ENCODE assay signal across 16 cellular contexts in genomic region chr2:47438084-47438483, GRCh38. TPM values are rescaled to one million over a fixed set of nuclear protein-coding genes. Genes with fewer than 3 reads are reported as not detected.
DNase-seq lines count a peak whose midpoint lies in the region; ATAC-seq, FAIRE-seq and TF ChIP-seq lines count a peak whose summit lies in the region.
"Had no signal": no experiment of that assay in that cellular context is flagged by ENCODE, and none has a peak within 500 bp of the region (broad histone marks: within the 10 kb centered on the region; RNA-seq: fewer than 3 reads in every experiment).

No MANE protein-coding gene starts in this region.

- H2BK5ac ChIP-seq in mesenchymal stem cell (ENCODE audit: low read depth, low read length, poor library complexity, severe bottlenecking): no peak overlapping the region

- intact Hi-C loops in HepG2 (cut with micrococcal nuclease; ENCODE audit: unreplicated experiment): no loop called here
- intact Hi-C loops in right lobe of liver (cut with DNase I): no loop called here

- POLR2A ChIA-PET in HepG2 (lab: Yijun Ruan, JAX): no interaction called here

- H3K14ac ChIP-seq in mesenchymal stem cell (ENCODE audit: low read length in 2 of 2): no peak overlapping the region

- H3K27me3 ChIP-seq in HepG2 (ENCODE audit: control insufficient read depth in 1 of 2, insufficient read depth in 2 of 2, low read length in 2 of 2) (no peaks in the 10 kb centered on the region), right lobe of liver (no peaks in the 10 kb centered on the region), OCI-LY1 (ENCODE audit: insufficient read depth, low read length) (no peaks in the 10 kb centered on the region), mesenchymal stem cell (ENCODE audit: control insufficient read depth in 1 of 2, insufficient read depth in 1 of 2, low read length in 2 of 2) (no peaks in the 10 kb centered on the region)

- H2BK12ac ChIP-seq in mesenchymal stem cell (ENCODE audit: low read length in 2 of 2): no peak overlapping the region

- FAIRE-seq in HepG2 (lab: Jason Lieb, UNC): peak; percentile 49

- no peaks in the 10 kb centered on the region for H3K9me2 ChIP-seq in OCI-LY1 (ENCODE audit: low read depth, low read length)

- CTCF ChIA-PET in HepG2 (lab: Yijun Ruan, JAX; ENCODE audit: low intra/inter-chr PET ratio, low total read pairs): interaction anchor here (1.6 kb wide), 1 partner anchor 330 kb away, joined by 12 read pairs; no protein-coding TSS in a partner anchor

- peaks cover 16% of the 10 kb centered on the region for H3K79me1 ChIP-seq in mesenchymal stem cell (replicated peaks; ENCODE audit: low read length, poor library complexity, severe bottlenecking)

- no peak overlapping the region for H2AFZ ChIP-seq in HepG2 (ENCODE audit: low read length)
- no peak overlapping the region for H2AFZ ChIP-seq in OCI-LY1 (ENCODE audit: low read length)
- H2AFZ ChIP-seq in mesenchymal stem cell (ENCODE audit: low read depth, low read length): no peak overlapping the region

- H3K4me3 ChIP-seq in HepG2 (replicated peaks in 1 of 3; ENCODE audit: insufficient read depth in 1 of 3, low read depth in 2 of 3, low read length in 3 of 3): no peak overlapping the region
- H3K4me3 ChIP-seq in right lobe of liver: no peak overlapping the region
- no peak overlapping the region for H3K4me3 ChIP-seq in OCI-LY1 (ENCODE audit: low read depth, low read length, poor library complexity, severe bottlenecking)
- H3K4me3 ChIP-seq in mesenchymal stem cell (ENCODE audit: insufficient read depth in 1 of 2, low read depth in 1 of 2, low read length in 2 of 2): no peak overlapping the region
- H3K4me3 ChIP-seq: GM12878 had no signal

- TF ChIP-seq POLR2A in HepG2 (IDR thresholded peaks at IDR 0.05; ENCODE audit: insufficient read depth in 1 of 2, low read depth in 2 of 2, low read length in 2 of 2) (no peak), right lobe of liver (IDR thresholded peaks at IDR 0.05) (no peak)

- H3K9me3 Mint-ChIP-seq in activated T-cell treated with anti-CD3 and anti-CD28 coated beads, Interleukin-2, amount 50 U/mL, for 72 hours: no peaks in the 10 kb centered on the region
- H3K9me3 Mint-ChIP-seq: CD4-positive, alpha-beta T cell had no signal

- DNase-seq in HepG2 (ENCODE audit: low spot score) (no peak), right lobe of liver (no peak), mesenchymal stem cell (no peak), GM19238 (ENCODE audit: insufficient read length, low spot score) (no peak)
- no peak for DNase-seq in activated T-cell treated with anti-CD3 and anti-CD28 coated beads, Interleukin-2, amount 50 U/mL, for 72 hours
- DNase-seq: ACHN; Calu3; CD4-positive, alpha-beta T cell; DMS 273 treated with DMSO at 0.1 percent for 48 hours; IMR-90; KBM-7 had no signal

- peak overlapping the region; percentile 50 for H4K91ac ChIP-seq in mesenchymal stem cell (ENCODE audit: low read length)

- H3K9me3 ChIP-seq in HepG2 (ENCODE audit: low read length) (no peaks in the 10 kb centered on the region), right lobe of liver (no peaks in the 10 kb centered on the region), OCI-LY1 (ENCODE audit: low read length) (no peaks in the 10 kb centered on the region), mesenchymal stem cell (ENCODE audit: control insufficient read depth, low read length) (no peaks in the 10 kb centered on the region)

- H3K27ac Mint-ChIP-seq in activated T-cell treated with anti-CD3 and anti-CD28 coated beads, Interleukin-2, amount 50 U/mL, for 72 hours: no peak overlapping the region
- H3K27ac Mint-ChIP-seq: CD4-positive, alpha-beta T cell had no signal

- H3K27ac ChIP-seq in HepG2 (ENCODE audit: extremely low read length, insufficient read depth, low read length) (no peak overlapping the region), right lobe of liver (no peak overlapping the region), OCI-LY1 (ENCODE audit: low read depth, low read length, poor library complexity, severe bottlenecking) (peak overlapping the region; percentile 2), mesenchymal stem cell (ENCODE audit: low read length, poor library complexity, severe bottlenecking) (no peak overlapping the region)
- H3K27ac ChIP-seq: HL-60 had no signal

- in situ Hi-C loops in HepG2 (cut with HindIII; ENCODE audit: extremely low pct_ligation_motif_present, low pct_unique_long_range_greater_than_20kb): loop anchor here (5.0 kb wide), 1 partner anchor 329 kb away; no protein-coding TSS in a partner anchor

- H3K36me3 ChIP-seq in HepG2 (replicated peaks in 1 of 2; ENCODE audit: control insufficient read depth in 1 of 2, insufficient read depth in 2 of 2, low read length in 2 of 2) (peaks cover 7 to 17% of the 10 kb centered on the region in 2 experiments), right lobe of liver (no peaks in the 10 kb centered on the region), OCI-LY1 (ENCODE audit: insufficient read depth, low read length) (peaks cover 63% of the 10 kb centered on the region), mesenchymal stem cell (ENCODE audit: control insufficient read depth in 1 of 2, insufficient read depth in 2 of 2, low read depth in 1 of 2, low read length in 2 of 2) (peaks cover 0 to 4% of the 10 kb centered on the region in 2 experiments)

- no peak overlapping the region for H3K9ac ChIP-seq in HepG2 (ENCODE audit: insufficient read depth, low read depth, low read length)
- H3K9ac ChIP-seq in OCI-LY1 (ENCODE audit: low read length): no peak overlapping the region
- H3K9ac ChIP-seq in mesenchymal stem cell (ENCODE audit: low read length): no peak overlapping the region

- BruUV-seq in HepG2 (replicated peaks; lab: Mats Ljungman, UMichigan): no TSS peak

- no peaks in the 10 kb centered on the region for H3K27me3 Mint-ChIP-seq in activated T-cell treated with anti-CD3 and anti-CD28 coated beads, Interleukin-2, amount 50 U/mL, for 72 hours (ENCODE audit: low read depth)
- H3K27me3 Mint-ChIP-seq: CD4-positive, alpha-beta T cell had no signal

- no peak overlapping the region for H3K23ac ChIP-seq in mesenchymal stem cell (ENCODE audit: low read length in 2 of 2)

- H3K36me3 Mint-ChIP-seq in activated T-cell treated with anti-CD3 and anti-CD28 coated beads, Interleukin-2, amount 50 U/mL, for 72 hours (ENCODE audit: insufficient read depth in 2 of 2): peaks cover 0 to 7% of the 10 kb centered on the region in 2 donors

- H4K20me1 ChIP-seq in HepG2 (ENCODE audit: insufficient read depth, low read length) (no peaks in the 10 kb centered on the region), OCI-LY1 (ENCODE audit: insufficient read depth, low read length) (no peaks in the 10 kb centered on the region)

- no peak overlapping the region for H4K8ac ChIP-seq in mesenchymal stem cell (ENCODE audit: low read length)

- no peak for TF ChIP-seq RAD21 in HepG2 (CRISPR knock-in tag; IDR thresholded peaks at IDR 0.05)

- H3K18ac ChIP-seq in mesenchymal stem cell (ENCODE audit: low read depth in 1 of 2, low read length in 2 of 2): no peak overlapping the region

- 97% methylated on average over 3 of the region's 3 CpGs for WGBS in HepG2 (ENCODE audit: low lambda C conversion rate)
- 84% methylated on average over 3 of the region's 3 CpGs for WGBS in right lobe of liver (ENCODE audit: insufficient coverage, low coverage, low lambda C conversion rate, missing lambda C conversion rate)
- 96% methylated on average over 3 of the region's 3 CpGs for WGBS in mesenchymal stem cell

- H3F3A ChIP-seq in OCI-LY1 (ENCODE audit: insufficient read depth, low read length): 0 out of 2 replicates have a peak, but pooled peaks cover 4% of the 10 kb centered on the region

- no peak overlapping the region for H3K4me3 Mint-ChIP-seq in activated T-cell treated with anti-CD3 and anti-CD28 coated beads, Interleukin-2, amount 50 U/mL, for 72 hours
- H3K4me3 Mint-ChIP-seq: CD4-positive, alpha-beta T cell had no signal

- H3K79me2 ChIP-seq in HepG2 (ENCODE audit: insufficient read depth, low read length) (no peaks in the 10 kb centered on the region), OCI-LY1 (ENCODE audit: insufficient read depth, low read length) (no peaks in the 10 kb centered on the region)

- H2BK120ac ChIP-seq in mesenchymal stem cell (ENCODE audit: low read depth, low read length): no peak overlapping the region

- H3K4me1 ChIP-seq in HepG2 (ENCODE audit: insufficient read depth, low read length) (no peaks in the 10 kb centered on the region), right lobe of liver (no peaks in the 10 kb centered on the region), OCI-LY1 (ENCODE audit: insufficient read depth, low read length, severe bottlenecking) (no peaks in the 10 kb centered on the region), mesenchymal stem cell (ENCODE audit: control insufficient read depth, insufficient read depth, low read depth, low read length) (no peaks in the 10 kb centered on the region)

- H2AK5ac ChIP-seq in mesenchymal stem cell (ENCODE audit: low read length, severe bottlenecking): no peak overlapping the region

- H3K4me1 Mint-ChIP-seq in activated T-cell treated with anti-CD3 and anti-CD28 coated beads, Interleukin-2, amount 50 U/mL, for 72 hours (ENCODE audit: low read depth): no peaks in the 10 kb centered on the region

- no peak overlapping the region for H3K4ac ChIP-seq in mesenchymal stem cell (ENCODE audit: low read depth in 1 of 2, low read length in 2 of 2)

- TF ChIP-seq CTCF in HepG2 (CRISPR knock-in tag; IDR thresholded peaks at IDR 0.05) (no peak), right lobe of liver (IDR thresholded peaks at IDR 0.05) (no peak), OCI-LY1 (IDR thresholded peaks at IDR 0.05; ENCODE audit: low read length) (no peak)

- no peak for TF ChIP-seq EP300 in HepG2 (IDR thresholded peaks at IDR 0.05; ENCODE audit: low read depth in 2 of 2, low read length in 2 of 2)
- no peak for TF ChIP-seq EP300 in HepG2 (CRISPR knock-in tag; IDR thresholded peaks at IDR 0.05; ENCODE audit: borderline replicate concordance)

- no peak overlapping the region for H3K4me2 ChIP-seq in HepG2 (ENCODE audit: low read depth, low read length)
- no peak overlapping the region for H3K4me2 ChIP-seq in OCI-LY1 (ENCODE audit: low read length)
- H3K4me2 ChIP-seq in mesenchymal stem cell (ENCODE audit: low read length, poor library complexity, severe bottlenecking): no peak overlapping the region

- H2BK15ac ChIP-seq in mesenchymal stem cell (ENCODE audit: low read depth, poor library complexity, severe bottlenecking): no peak overlapping the region

- ATAC-seq in HepG2: no peak
- ATAC-seq in right lobe of liver: no peak
- no peak for ATAC-seq in activated T-cell treated with anti-CD3 and anti-CD28 coated beads, Interleukin-2, amount 50 U/mL, for 72 hours (replicated peaks in 1 of 2)
- no peak for ATAC-seq in HG03039 (IDR thresholded peaks at IDR 0.05; ENCODE audit: unreplicated experiment)
- ATAC-seq: GM12878, HCT116 had no signal

RNA-seq across cellular contexts. Expression of gene MSH2, which starts 35.1 kb away (rescaled TPM):
- total RNA-seq in HepG2 (2016; rRNA removed; fragmentation: Illumina TruSeq; extraction: Trizol): 76.3 and 125 TPM in 2 replicates
- total RNA-seq in HepG2 (2016; cell fraction: cytosol; rRNA removed; fragmentation: Illumina TruSeq; extraction: Trizol; ENCODE audit: low read depth): 12.2 and 14.5 TPM in 2 replicates
- total RNA-seq in HepG2 (2016; cell fraction: insoluble cytoplasmic fraction; rRNA removed; fragmentation: Illumina TruSeq; extraction: Trizol): 76.5 and 122 TPM in 2 replicates
- 17.5 and 23.6 TPM in 2 replicates for total RNA-seq in HepG2 (2016; cell fraction: membrane; rRNA removed; fragmentation: Illumina TruSeq; extraction: Trizol)
- total RNA-seq in HepG2 (2016; cell fraction: nucleus; rRNA removed; fragmentation: Illumina TruSeq; extraction: Trizol): 50.2 and 54.3 TPM in 2 replicates
- polyA plus RNA-seq in HepG2 (2011; rRNA removed): 13.5 and 19.9 TPM in 2 replicates
- polyA plus RNA-seq in HepG2 (2011; cell fraction: cytosol; rRNA removed): 7.9 and 10.8 TPM in 2 replicates
- 6.8 and 7.9 TPM in 2 replicates for polyA plus RNA-seq in HepG2 (2011; cell fraction: nucleus; rRNA removed)
- polyA plus RNA-seq in HepG2 (2012): 21.3 and 30.0 TPM in 2 replicates
- 2.7 and 3.2 TPM in 2 replicates for polyA plus RNA-seq in HepG2 (2016; cell fraction: cytosol; fragmentation: Illumina TruSeq; extraction: Trizol; ENCODE audit: low read depth)
- 81.0 and 82.7 TPM in 2 replicates for polyA plus RNA-seq in HepG2 (2016; cell fraction: insoluble cytoplasmic fraction; fragmentation: Illumina TruSeq; extraction: Trizol; ENCODE audit: low read depth)
- 6.4 and 7.3 TPM in 2 replicates for polyA plus RNA-seq in HepG2 (2016; cell fraction: membrane; fragmentation: Illumina TruSeq; extraction: Trizol; ENCODE audit: low read depth)
- polyA plus RNA-seq in HepG2 (2016; cell fraction: nucleus; fragmentation: Illumina TruSeq; extraction: Trizol; ENCODE audit: insufficient read depth, low read depth): 42.8 and 46.2 TPM in 2 replicates
- 14.0 and 23.3 TPM in 2 replicates for polyA minus RNA-seq in HepG2 (2011; rRNA and poly(A)+ RNA removed; ENCODE audit: low replicate concordance)
- 19.4 and 20.9 TPM in 2 replicates for polyA minus RNA-seq in HepG2 (2011; cell fraction: cytosol; rRNA and poly(A)+ RNA removed)
- polyA minus RNA-seq in HepG2 (2011; cell fraction: nucleus; rRNA and poly(A)+ RNA removed): 25.5 and 29.3 TPM in 2 replicates
- 1 to 10 TPM; 3.2 to 7.0 (median 5.2) TPM for total RNA-seq in right lobe of liver
- polyA plus RNA-seq in mesenchymal stem cell (2013, experiment 1 of 2): 7.3 TPM
- 7.8 TPM for polyA plus RNA-seq in mesenchymal stem cell (2013, experiment 2 of 2)
- 10 to 100 TPM; 41.9 to 48.7 TPM for total RNA-seq in activated T-cell treated with anti-CD3 and anti-CD28 coated beads, Interleukin-2, amount 50 U/mL, for 72 hours
